1 cellular context compared by ENCODE assay signal in genomic region chr7:128947854-128948253, GRCh38.
TF ChIP-seq lines count a peak whose summit lies in the region.

No MANE protein-coding gene starts in this region.

TF ChIP-seq in SK-N-SH, 30 proteins besides CTCF, POLR2A, EP300 and RAD21 (continued from another document):
- TF ChIP-seq, protein P1, sequence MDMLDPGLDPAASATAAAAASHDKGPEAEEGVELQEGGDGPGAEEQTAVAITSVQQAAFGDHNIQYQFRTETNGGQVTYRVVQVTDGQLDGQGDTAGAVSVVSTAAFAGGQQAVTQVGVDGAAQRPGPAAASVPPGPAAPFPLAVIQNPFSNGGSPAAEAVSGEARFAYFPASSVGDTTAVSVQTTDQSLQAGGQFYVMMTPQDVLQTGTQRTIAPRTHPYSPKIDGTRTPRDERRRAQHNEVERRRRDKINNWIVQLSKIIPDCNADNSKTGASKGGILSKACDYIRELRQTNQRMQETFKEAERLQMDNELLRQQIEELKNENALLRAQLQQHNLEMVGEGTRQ (IDR thresholded peaks at IDR 0.05; ENCODE audit: borderline replicate concordance, low read depth, low read length) = no peak
- TF ChIP-seq TEAD4 (IDR thresholded peaks at IDR 0.05; ENCODE audit: borderline replicate concordance, insufficient read depth) = no peak
- TF ChIP-seq CHD2 (IDR thresholded peaks at IDR 0.05; ENCODE audit: low read length, partially characterized antibody) = no peak
- no peak for TF ChIP-seq ELF1 (IDR thresholded peaks at IDR 0.05)
TF ChIP-seq in SK-N-SH: peak in this region for 0.
